2 cellular contexts compared by ENCODE assay signal in the genomic region with DNA sequence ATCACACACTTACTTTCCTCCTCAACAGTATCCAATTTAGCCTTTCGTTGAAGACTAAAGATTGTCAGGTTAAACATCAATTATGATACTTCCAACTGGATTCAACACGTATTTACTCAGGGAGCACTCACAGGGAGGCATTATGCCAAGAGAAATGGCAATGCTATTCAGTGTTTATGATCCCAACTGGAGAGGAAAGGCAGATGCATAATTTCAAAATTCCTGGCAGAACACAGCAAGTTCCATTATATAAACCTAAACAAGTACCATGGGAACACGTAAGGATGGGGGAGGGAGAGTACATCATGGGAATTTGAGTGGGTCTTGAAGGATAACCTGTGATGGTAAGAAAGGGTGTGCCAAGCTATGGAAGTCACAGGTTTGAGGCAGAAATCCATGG.
TF ChIP-seq lines count a peak whose summit lies in the region.

No MANE protein-coding gene starts in this region.

TF ChIP-seq in SK-N-SH, 30 proteins besides CTCF, POLR2A, EP300 and RAD21 (continued from another document):
- TF ChIP-seq, protein P1, sequence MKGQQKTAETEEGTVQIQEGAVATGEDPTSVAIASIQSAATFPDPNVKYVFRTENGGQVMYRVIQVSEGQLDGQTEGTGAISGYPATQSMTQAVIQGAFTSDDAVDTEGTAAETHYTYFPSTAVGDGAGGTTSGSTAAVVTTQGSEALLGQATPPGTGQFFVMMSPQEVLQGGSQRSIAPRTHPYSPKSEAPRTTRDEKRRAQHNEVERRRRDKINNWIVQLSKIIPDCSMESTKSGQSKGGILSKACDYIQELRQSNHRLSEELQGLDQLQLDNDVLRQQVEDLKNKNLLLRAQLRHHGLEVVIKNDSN (IDR thresholded peaks at IDR 0.05; ENCODE audit: borderline replicate concordance, low read depth), result no peak
- TF ChIP-seq TCF12 (IDR thresholded peaks at IDR 0.05) (no peak), MEF2A (IDR thresholded peaks at IDR 0.05; ENCODE audit: borderline replicate concordance, low read depth) (no peak), FOSL2 (IDR thresholded peaks at IDR 0.05; ENCODE audit: borderline replicate concordance, low read depth) (no peak), CHD2 (IDR thresholded peaks at IDR 0.05; ENCODE audit: low read length, partially characterized antibody) (no peak), NFIC (IDR thresholded peaks at IDR 0.05; ENCODE audit: borderline replicate concordance) (no peak), RCOR1 (IDR thresholded peaks at IDR 0.05; ENCODE audit: low read length) (no peak), TEAD4 (IDR thresholded peaks at IDR 0.05; ENCODE audit: borderline replicate concordance, insufficient read depth) (no peak), FOXM1 (IDR thresholded peaks at IDR 0.05; ENCODE audit: low read depth) (no peak), POLR2AphosphoS5 (IDR thresholded peaks at IDR 0.05; ENCODE audit: low read depth, low read length) (no peak), YY1 (IDR thresholded peaks at IDR 0.05; ENCODE audit: low read depth) (no peak), GATA2 (CRISPR knock-in tag; IDR thresholded peaks at IDR 0.05) (no peak)
- TF ChIP-seq, protein P2, sequence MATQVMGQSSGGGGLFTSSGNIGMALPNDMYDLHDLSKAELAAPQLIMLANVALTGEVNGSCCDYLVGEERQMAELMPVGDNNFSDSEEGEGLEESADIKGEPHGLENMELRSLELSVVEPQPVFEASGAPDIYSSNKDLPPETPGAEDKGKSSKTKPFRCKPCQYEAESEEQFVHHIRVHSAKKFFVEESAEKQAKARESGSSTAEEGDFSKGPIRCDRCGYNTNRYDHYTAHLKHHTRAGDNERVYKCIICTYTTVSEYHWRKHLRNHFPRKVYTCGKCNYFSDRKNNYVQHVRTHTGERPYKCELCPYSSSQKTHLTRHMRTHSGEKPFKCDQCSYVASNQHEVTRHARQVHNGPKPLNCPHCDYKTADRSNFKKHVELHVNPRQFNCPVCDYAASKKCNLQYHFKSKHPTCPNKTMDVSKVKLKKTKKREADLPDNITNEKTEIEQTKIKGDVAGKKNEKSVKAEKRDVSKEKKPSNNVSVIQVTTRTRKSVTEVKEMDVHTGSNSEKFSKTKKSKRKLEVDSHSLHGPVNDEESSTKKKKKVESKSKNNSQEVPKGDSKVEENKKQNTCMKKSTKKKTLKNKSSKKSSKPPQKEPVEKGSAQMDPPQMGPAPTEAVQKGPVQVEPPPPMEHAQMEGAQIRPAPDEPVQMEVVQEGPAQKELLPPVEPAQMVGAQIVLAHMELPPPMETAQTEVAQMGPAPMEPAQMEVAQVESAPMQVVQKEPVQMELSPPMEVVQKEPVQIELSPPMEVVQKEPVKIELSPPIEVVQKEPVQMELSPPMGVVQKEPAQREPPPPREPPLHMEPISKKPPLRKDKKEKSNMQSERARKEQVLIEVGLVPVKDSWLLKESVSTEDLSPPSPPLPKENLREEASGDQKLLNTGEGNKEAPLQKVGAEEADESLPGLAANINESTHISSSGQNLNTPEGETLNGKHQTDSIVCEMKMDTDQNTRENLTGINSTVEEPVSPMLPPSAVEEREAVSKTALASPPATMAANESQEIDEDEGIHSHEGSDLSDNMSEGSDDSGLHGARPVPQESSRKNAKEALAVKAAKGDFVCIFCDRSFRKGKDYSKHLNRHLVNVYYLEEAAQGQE (IDR thresholded peaks at IDR 0.05; ENCODE audit: low read depth, low read length), result no peak
- TF ChIP-seq, protein P3, sequence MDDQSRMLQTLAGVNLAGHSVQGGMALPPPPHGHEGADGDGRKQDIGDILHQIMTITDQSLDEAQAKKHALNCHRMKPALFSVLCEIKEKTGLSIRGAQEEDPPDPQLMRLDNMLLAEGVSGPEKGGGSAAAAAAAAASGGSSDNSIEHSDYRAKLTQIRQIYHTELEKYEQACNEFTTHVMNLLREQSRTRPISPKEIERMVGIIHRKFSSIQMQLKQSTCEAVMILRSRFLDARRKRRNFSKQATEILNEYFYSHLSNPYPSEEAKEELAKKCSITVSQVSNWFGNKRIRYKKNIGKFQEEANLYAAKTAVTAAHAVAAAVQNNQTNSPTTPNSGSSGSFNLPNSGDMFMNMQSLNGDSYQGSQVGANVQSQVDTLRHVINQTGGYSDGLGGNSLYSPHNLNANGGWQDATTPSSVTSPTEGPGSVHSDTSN (IDR thresholded peaks at IDR 0.05), result no peak
- TF ChIP-seq, protein P4, sequence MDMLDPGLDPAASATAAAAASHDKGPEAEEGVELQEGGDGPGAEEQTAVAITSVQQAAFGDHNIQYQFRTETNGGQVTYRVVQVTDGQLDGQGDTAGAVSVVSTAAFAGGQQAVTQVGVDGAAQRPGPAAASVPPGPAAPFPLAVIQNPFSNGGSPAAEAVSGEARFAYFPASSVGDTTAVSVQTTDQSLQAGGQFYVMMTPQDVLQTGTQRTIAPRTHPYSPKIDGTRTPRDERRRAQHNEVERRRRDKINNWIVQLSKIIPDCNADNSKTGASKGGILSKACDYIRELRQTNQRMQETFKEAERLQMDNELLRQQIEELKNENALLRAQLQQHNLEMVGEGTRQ (IDR thresholded peaks at IDR 0.05; ENCODE audit: borderline replicate concordance, low read depth, low read length), result no peak
- TF ChIP-seq, protein P5, sequence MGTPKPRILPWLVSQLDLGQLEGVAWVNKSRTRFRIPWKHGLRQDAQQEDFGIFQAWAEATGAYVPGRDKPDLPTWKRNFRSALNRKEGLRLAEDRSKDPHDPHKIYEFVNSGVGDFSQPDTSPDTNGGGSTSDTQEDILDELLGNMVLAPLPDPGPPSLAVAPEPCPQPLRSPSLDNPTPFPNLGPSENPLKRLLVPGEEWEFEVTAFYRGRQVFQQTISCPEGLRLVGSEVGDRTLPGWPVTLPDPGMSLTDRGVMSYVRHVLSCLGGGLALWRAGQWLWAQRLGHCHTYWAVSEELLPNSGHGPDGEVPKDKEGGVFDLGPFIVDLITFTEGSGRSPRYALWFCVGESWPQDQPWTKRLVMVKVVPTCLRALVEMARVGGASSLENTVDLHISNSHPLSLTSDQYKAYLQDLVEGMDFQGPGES (IDR thresholded peaks at IDR 0.05; ENCODE audit: low read depth, low read length), result no peak

TF ChIP-seq in WTC11, 78 proteins besides CTCF, POLR2A, EP300 and RAD21 (continued from another document):
- TF ChIP-seq, protein P6, sequence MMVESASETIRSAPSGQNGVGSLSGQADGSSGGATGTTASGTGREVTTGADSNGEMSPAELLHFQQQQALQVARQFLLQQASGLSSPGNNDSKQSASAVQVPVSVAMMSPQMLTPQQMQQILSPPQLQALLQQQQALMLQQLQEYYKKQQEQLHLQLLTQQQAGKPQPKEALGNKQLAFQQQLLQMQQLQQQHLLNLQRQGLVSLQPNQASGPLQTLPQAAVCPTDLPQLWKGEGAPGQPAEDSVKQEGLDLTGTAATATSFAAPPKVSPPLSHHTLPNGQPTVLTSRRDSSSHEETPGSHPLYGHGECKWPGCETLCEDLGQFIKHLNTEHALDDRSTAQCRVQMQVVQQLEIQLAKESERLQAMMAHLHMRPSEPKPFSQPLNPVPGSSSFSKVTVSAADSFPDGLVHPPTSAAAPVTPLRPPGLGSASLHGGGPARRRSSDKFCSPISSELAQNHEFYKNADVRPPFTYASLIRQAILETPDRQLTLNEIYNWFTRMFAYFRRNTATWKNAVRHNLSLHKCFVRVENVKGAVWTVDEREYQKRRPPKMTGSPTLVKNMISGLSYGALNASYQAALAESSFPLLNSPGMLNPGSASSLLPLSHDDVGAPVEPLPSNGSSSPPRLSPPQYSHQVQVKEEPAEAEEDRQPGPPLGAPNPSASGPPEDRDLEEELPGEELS (CRISPR knock-in tag; IDR thresholded peaks at IDR 0.05), result no peak
- TF ChIP-seq ELF4 (CRISPR knock-in tag; IDR thresholded peaks at IDR 0.05; ENCODE audit: low read depth) (no peak), KAT7 (CRISPR knock-in tag; IDR thresholded peaks at IDR 0.05; ENCODE audit: borderline replicate concordance) (no peak), CBFB (CRISPR knock-in tag; IDR thresholded peaks at IDR 0.05; ENCODE audit: low read depth) (no peak), ZNF396 (CRISPR knock-in tag; IDR thresholded peaks at IDR 0.05; ENCODE audit: borderline replicate concordance) (no peak)
- TF ChIP-seq, protein P7, sequence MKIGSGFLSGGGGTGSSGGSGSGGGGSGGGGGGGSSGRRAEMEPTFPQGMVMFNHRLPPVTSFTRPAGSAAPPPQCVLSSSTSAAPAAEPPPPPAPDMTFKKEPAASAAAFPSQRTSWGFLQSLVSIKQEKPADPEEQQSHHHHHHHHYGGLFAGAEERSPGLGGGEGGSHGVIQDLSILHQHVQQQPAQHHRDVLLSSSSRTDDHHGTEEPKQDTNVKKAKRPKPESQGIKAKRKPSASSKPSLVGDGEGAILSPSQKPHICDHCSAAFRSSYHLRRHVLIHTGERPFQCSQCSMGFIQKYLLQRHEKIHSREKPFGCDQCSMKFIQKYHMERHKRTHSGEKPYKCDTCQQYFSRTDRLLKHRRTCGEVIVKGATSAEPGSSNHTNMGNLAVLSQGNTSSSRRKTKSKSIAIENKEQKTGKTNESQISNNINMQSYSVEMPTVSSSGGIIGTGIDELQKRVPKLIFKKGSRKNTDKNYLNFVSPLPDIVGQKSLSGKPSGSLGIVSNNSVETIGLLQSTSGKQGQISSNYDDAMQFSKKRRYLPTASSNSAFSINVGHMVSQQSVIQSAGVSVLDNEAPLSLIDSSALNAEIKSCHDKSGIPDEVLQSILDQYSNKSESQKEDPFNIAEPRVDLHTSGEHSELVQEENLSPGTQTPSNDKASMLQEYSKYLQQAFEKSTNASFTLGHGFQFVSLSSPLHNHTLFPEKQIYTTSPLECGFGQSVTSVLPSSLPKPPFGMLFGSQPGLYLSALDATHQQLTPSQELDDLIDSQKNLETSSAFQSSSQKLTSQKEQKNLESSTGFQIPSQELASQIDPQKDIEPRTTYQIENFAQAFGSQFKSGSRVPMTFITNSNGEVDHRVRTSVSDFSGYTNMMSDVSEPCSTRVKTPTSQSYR (CRISPR knock-in tag; IDR thresholded peaks at IDR 0.05), result no peak
- TF ChIP-seq, protein P1 (CRISPR knock-in tag; IDR thresholded peaks at IDR 0.05), result no peak
